ENCODE assay signal across 1 cellular context in the genomic region with DNA sequence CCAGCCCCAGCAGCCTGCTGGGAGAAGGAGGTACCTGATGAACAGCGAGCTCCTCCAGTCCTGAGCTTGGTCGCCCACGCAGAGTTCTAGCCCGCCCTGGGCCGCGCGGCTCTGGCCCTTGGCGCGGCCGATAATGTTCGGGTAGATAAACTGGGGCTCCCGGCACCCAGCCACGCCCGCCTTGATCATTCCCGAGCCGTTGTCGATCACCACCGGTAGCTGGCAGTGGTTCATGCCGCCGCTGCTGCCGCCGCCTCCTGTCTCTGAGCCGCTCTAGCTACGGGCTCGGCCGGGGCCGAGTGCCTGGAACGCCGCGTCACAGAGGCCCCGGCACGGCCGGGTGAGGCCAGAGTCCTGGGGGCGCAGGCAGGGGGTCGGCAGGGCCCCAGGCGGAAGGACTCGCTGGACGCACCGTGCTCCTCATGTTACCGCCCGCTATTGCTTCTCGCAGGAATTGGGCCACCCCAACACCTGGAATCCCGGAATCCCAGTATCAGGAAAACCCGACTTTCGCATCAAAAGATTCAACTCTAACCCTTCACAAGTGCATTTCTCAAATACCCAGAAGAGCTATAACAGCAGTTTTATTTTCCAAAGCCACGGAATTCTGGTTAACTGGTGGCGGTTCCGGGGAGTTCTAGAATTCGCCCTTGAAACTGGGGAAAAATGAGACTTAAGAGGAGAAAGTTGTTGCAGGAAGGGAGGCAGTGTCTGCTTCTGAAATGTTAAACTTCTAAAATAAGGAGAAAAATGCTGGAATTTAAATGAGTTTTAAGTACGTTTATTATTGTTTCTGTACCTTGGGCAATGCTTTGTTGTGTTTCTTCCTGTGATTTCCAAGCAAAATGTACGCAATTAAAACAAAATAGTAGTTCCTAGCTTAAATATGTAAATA.
TF ChIP-seq lines count a peak whose summit lies in the region.

A gene (minus strand): TSS at position 275 of the 895 bp plus-strand sequence. CDS start 41 bp downstream, at position 234.

TF ChIP-seq in HepG2, 621 proteins besides CTCF, POLR2A, EP300 and RAD21 (continued from another document and continues in another):
- TF ChIP-seq, protein P1, sequence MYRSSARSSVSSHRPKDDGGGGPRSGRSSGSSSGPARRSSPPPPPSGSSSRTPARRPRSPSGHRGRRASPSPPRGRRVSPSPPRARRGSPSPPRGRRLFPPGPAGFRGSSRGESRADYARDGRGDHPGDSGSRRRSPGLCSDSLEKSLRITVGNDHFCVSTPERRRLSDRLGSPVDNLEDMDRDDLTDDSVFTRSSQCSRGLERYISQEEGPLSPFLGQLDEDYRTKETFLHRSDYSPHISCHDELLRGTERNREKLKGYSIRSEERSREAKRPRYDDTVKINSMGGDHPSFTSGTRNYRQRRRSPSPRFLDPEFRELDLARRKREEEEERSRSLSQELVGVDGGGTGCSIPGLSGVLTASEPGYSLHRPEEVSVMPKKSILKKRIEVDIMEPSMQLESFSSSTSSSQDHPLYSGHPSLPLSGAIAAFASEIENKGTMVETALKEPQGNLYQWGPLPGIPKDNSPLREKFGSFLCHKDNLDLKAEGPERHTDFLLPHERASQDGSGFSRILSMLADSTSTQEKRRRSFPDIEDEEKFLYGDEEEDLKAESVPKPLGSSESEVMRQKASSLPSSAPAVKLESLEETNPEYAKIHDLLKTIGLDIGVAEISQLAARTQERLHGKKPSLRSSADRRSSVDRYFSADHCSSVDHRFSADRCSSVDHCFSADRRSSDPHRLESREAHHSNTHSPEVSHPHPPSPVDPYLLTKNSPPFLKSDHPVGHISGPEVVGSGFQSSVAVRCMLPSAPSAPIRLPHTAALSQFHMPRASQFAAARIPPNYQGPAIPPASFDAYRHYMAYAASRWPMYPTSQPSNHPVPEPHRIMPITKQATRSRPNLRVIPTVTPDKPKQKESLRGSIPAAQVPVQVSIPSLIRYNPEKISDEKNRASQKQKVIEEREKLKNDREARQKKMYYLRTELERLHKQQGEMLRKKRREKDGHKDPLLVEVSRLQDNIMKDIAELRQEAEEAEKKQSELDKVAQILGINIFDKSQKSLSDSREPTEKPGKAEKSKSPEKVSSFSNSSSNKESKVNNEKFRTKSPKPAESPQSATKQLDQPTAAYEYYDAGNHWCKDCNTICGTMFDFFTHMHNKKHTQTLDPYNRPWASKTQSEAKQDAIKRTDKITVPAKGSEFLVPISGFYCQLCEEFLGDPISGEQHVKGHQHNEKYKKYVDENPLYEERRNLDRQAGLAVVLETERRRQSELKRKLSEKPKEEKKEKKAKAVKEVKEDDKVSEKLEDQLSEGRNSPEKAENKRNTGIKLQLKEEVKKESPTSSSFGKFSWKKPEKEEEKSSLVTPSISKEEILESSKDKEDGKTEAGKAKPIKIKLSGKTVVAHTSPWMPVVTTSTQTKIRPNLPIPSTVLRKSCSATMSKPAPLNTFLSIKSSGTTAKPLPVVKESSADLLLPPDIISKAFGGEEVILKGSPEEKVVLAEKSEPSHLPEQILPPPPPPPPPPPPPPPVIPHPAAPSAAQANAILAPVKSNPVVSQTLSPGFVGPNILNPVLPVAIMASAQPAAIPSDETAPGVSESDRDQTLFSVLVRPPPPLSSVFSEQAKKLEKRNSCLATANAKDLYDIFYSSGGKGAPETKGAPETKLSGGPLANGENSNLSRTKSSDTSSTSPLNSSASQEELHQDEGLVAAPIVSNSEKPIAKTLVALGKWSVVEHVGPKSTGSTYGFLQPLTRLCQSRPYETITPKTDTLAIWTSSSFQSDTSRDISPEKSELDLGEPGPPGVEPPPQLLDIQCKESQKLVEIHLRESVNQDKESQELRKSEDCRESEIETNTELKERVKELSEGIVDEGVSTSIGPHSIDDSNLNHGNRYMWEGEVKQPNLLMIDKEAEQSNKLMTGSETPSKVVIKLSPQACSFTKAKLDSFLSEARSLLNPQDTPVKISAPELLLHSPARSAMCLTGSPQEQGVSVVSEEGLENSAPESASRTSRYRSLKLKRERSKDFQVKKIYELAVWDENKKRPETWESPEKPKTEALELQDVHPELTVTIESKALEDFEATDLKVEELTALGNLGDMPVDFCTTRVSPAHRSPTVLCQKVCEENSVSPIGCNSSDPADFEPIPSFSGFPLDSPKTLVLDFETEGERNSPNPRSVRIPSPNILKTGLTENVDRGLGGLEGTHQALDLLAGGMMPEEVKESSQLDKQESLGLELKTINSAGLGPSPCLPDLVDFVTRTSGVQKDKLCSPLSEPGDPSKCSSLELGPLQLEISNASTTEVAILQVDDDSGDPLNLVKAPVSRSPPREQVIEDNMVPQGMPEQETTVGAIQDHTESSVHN (CRISPR knock-in tag; IDR thresholded peaks at IDR 0.05): no peak
- TF ChIP-seq, protein P2, sequence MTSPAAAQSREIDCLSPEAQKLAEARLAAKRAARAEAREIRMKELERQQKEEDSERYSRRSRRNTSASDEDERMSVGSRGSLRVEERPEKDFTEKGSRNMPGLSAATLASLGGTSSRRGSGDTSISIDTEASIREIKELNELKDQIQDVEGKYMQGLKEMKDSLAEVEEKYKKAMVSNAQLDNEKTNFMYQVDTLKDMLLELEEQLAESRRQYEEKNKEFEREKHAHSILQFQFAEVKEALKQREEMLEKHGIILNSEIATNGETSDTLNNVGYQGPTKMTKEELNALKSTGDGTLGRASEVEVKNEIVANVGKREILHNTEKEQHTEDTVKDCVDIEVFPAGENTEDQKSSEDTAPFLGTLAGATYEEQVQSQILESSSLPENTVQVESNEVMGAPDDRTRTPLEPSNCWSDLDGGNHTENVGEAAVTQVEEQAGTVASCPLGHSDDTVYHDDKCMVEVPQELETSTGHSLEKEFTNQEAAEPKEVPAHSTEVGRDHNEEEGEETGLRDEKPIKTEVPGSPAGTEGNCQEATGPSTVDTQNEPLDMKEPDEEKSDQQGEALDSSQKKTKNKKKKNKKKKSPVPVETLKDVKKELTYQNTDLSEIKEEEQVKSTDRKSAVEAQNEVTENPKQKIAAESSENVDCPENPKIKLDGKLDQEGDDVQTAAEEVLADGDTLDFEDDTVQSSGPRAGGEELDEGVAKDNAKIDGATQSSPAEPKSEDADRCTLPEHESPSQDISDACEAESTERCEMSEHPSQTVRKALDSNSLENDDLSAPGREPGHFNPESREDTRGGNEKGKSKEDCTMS (CRISPR knock-in tag; conservative IDR thresholded peaks at IDR 0.05): no peak
- TF ChIP-seq PHF20 (CRISPR knock-in tag; IDR thresholded peaks at IDR 0.05) (peak; percentile 46), MTA3 (CRISPR knock-in tag; IDR thresholded peaks at IDR 0.05) (no peak), NFKB2 (CRISPR knock-in tag; IDR thresholded peaks at IDR 0.05; ENCODE audit: borderline replicate concordance) (0 out of 2 replicates have a peak, but pooled peaks have one; percentile 32), MED8 (CRISPR knock-in tag; IDR thresholded peaks at IDR 0.05; ENCODE audit: insufficient replicate concordance) (no peak), SNRNP70 (IDR thresholded peaks at IDR 0.05; ENCODE audit: low read depth, low read length) (no peak), TMF1 (CRISPR knock-in tag; IDR thresholded peaks at IDR 0.05; ENCODE audit: low read depth) (no peak), SOX6 (IDR thresholded peaks at IDR 0.05) (no peak), SOX6 (CRISPR knock-in tag; IDR thresholded peaks at IDR 0.05) (peak; percentile 48), ZNF616 (CRISPR knock-in tag; IDR thresholded peaks at IDR 0.05; ENCODE audit: low read depth) (no peak), ZNF737 (CRISPR knock-in tag; IDR thresholded peaks at IDR 0.05; ENCODE audit: borderline replicate concordance) (no peak), ZFY (CRISPR knock-in tag; IDR thresholded peaks at IDR 0.05) (peak; percentile 74), IKZF4 (CRISPR knock-in tag; IDR thresholded peaks at IDR 0.05; ENCODE audit: borderline replicate concordance, low read depth, not compliant biosample characterization) (no peak), POGZ (CRISPR knock-in tag; IDR thresholded peaks at IDR 0.05) (peak; percentile 48; the same call in 1 of the 2 replicates), RAD51 (IDR thresholded peaks at IDR 0.05; ENCODE audit: borderline replicate concordance) (no peak), ZBTB20 (CRISPR knock-in tag; IDR thresholded peaks at IDR 0.05; ENCODE audit: borderline replicate concordance, low read depth) (no peak), NFYC (CRISPR knock-in tag; IDR thresholded peaks at IDR 0.05) (no peak), ZFP36 (IDR thresholded peaks at IDR 0.05; ENCODE audit: borderline replicate concordance, low read depth, low read length, partially characterized antibody) (no peak), ZNF451 (CRISPR knock-in tag; IDR thresholded peaks at IDR 0.05) (no peak), HMG20A (CRISPR knock-in tag; IDR thresholded peaks at IDR 0.05; ENCODE audit: borderline replicate concordance) (no peak)
- TF ChIP-seq, protein P3, sequence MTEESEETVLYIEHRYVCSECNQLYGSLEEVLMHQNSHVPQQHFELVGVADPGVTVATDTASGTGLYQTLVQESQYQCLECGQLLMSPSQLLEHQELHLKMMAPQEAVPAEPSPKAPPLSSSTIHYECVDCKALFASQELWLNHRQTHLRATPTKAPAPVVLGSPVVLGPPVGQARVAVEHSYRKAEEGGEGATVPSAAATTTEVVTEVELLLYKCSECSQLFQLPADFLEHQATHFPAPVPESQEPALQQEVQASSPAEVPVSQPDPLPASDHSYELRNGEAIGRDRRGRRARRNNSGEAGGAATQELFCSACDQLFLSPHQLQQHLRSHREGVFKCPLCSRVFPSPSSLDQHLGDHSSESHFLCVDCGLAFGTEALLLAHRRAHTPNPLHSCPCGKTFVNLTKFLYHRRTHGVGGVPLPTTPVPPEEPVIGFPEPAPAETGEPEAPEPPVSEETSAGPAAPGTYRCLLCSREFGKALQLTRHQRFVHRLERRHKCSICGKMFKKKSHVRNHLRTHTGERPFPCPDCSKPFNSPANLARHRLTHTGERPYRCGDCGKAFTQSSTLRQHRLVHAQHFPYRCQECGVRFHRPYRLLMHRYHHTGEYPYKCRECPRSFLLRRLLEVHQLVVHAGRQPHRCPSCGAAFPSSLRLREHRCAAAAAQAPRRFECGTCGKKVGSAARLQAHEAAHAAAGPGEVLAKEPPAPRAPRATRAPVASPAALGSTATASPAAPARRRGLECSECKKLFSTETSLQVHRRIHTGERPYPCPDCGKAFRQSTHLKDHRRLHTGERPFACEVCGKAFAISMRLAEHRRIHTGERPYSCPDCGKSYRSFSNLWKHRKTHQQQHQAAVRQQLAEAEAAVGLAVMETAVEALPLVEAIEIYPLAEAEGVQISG (CRISPR knock-in tag; IDR thresholded peaks at IDR 0.05): peak; percentile 83
- TF ChIP-seq, protein P4, sequence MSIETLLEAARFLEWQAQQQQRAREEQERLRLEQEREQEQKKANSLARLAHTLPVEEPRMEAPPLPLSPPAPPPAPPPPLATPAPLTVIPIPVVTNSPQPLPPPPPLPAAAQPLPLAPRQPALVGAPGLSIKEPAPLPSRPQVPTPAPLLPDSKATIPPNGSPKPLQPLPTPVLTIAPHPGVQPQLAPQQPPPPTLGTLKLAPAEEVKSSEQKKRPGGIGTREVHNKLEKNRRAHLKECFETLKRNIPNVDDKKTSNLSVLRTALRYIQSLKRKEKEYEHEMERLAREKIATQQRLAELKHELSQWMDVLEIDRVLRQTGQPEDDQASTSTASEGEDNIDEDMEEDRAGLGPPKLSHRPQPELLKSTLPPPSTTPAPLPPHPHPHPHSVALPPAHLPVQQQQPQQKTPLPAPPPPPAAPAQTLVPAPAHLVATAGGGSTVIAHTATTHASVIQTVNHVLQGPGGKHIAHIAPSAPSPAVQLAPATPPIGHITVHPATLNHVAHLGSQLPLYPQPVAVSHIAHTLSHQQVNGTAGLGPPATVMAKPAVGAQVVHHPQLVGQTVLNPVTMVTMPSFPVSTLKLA (IDR thresholded peaks at IDR 0.05): no peak
- TF ChIP-seq, protein P5, sequence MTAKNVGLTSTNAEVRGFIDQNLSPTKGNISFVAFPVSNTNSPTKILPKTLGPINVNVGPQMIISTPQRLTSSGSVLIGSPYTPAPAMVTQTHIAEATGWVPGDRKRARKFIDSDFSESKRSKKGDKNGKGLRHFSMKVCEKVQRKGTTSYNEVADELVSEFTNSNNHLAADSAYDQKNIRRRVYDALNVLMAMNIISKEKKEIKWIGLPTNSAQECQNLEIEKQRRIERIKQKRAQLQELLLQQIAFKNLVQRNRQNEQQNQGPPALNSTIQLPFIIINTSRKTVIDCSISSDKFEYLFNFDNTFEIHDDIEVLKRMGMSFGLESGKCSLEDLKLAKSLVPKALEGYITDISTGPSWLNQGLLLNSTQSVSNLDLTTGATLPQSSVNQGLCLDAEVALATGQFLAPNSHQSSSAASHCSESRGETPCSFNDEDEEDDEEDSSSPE (CRISPR knock-in tag; IDR thresholded peaks at IDR 0.05): no peak
- TF ChIP-seq, protein P6, sequence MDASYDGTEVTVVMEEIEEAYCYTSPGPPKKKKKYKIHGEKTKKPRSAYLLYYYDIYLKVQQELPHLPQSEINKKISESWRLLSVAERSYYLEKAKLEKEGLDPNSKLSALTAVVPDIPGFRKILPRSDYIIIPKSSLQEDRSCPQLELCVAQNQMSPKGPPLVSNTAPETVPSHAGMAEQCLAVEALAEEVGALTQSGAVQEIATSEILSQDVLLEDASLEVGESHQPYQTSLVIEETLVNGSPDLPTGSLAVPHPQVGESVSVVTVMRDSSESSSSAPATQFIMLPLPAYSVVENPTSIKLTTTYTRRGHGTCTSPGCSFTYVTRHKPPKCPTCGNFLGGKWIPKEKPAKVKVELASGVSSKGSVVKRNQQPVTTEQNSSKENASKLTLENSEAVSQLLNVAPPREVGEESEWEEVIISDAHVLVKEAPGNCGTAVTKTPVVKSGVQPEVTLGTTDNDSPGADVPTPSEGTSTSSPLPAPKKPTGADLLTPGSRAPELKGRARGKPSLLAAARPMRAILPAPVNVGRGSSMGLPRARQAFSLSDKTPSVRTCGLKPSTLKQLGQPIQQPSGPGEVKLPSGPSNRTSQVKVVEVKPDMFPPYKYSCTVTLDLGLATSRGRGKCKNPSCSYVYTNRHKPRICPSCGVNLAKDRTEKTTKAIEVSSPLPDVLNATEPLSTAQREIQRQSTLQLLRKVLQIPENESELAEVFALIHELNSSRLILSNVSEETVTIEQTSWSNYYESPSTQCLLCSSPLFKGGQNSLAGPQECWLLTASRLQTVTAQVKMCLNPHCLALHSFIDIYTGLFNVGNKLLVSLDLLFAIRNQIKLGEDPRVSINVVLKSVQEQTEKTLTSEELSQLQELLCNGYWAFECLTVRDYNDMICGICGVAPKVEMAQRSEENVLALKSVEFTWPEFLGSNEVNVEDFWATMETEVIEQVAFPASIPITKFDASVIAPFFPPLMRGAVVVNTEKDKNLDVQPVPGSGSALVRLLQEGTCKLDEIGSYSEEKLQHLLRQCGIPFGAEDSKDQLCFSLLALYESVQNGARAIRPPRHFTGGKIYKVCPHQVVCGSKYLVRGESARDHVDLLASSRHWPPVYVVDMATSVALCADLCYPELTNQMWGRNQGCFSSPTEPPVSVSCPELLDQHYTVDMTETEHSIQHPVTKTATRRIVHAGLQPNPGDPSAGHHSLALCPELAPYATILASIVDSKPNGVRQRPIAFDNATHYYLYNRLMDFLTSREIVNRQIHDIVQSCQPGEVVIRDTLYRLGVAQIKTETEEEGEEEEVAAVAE (CRISPR knock-in tag; IDR thresholded peaks at IDR 0.05; ENCODE audit: borderline replicate concordance): no peak
- TF ChIP-seq, protein P7, sequence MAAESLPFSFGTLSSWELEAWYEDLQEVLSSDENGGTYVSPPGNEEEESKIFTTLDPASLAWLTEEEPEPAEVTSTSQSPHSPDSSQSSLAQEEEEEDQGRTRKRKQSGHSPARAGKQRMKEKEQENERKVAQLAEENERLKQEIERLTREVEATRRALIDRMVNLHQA (CRISPR knock-in tag; IDR thresholded peaks at IDR 0.05): no peak
